ENCODE assay signal across 23 cellular contexts in the genomic region with DNA sequence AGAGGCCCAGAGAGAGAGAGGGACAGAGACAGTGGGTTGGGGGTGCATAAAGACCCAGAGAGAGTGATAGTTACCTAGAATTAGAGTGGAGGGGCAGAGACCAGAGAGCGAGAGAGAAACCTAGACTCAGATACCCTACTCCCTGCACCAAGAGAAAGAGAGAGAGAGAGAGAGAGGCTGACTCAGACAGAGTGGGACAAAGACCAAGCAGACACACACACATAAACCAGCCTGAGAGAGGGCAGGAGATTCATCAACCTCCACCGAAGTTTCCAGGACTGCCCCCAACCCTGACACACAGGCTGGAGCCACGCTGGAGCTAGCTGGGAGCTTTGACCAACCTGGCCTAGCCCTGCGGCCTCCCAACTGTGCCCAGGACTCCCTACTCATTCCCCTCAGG. TPM values are rescaled to one million over a fixed set of nuclear protein-coding genes. Genes with fewer than 3 reads are reported as not detected.
"Had no signal": no experiment of that assay in that cellular context is flagged by ENCODE, and none has a peak within 500 bp of the region (broad histone marks: within the 10 kb centered on the region; RNA-seq: fewer than 3 reads in every experiment).

No MANE protein-coding gene starts in this region.

- H3K4me1 Mint-ChIP-seq: immature natural killer cell had no signal

- H3K9me3 Mint-ChIP-seq: effector memory CD8-positive, alpha-beta T cell; nephron progenitor cell had no signal

- H3K36me3 ChIP-seq: esophagus squamous epithelium, gastroesophageal sphincter, ovary, right atrium auricular region, sigmoid colon, suprapubic skin, thyroid gland, upper lobe of left lung, uterus had no signal

- H3K4me1 ChIP-seq: esophagus squamous epithelium, gastroesophageal sphincter, right atrium auricular region, sigmoid colon, suprapubic skin, thyroid gland, upper lobe of left lung, uterus had no signal

- H3K27ac ChIP-seq: esophagus squamous epithelium, gastroesophageal sphincter, ovary, right atrium auricular region, sigmoid colon, suprapubic skin, thyroid gland, upper lobe of left lung, uterus had no signal

- H3K27ac Mint-ChIP-seq: effector memory CD8-positive, alpha-beta T cell; immature natural killer cell; naive thymus-derived CD4-positive, alpha-beta T cell; nephron progenitor cell had no signal

- FAIRE-seq: kidney, small intestine had no signal

- H3K4me3 Mint-ChIP-seq: effector memory CD8-positive, alpha-beta T cell; immature natural killer cell; naive thymus-derived CD4-positive, alpha-beta T cell; nephron progenitor cell had no signal

- H3K9me3 ChIP-seq: esophagus squamous epithelium, gastroesophageal sphincter, ovary, right atrium auricular region, sigmoid colon, suprapubic skin, thyroid gland, upper lobe of left lung, uterus had no signal

- ATAC-seq: effector memory CD8-positive, alpha-beta T cell; gastroesophageal sphincter; naive thymus-derived CD4-positive, alpha-beta T cell; stimulated activated naive CD8-positive, alpha-beta T cell treated with anti-CD3 and anti-CD28 coated beads, Interleukin-15, Interleukin-2, amounts not matched to agents 100 U/mL and 50 U/mL, for 24 hours had no signal

- DNase-seq: effector memory CD8-positive, alpha-beta T cell; esophagus squamous epithelium; foreskin fibroblast; glutamatergic neuron; immature natural killer cell; kidney; mesendoderm; naive thymus-derived CD4-positive, alpha-beta T cell; nephron progenitor cell; ovary; sigmoid colon; small intestine; stimulated activated CD4-positive, alpha-beta T cell treated with anti-CD3 and anti-CD28 coated beads, Interleukin-2, amount 100 ng/mL, for 48 hours; stimulated activated naive CD8-positive, alpha-beta T cell treated with anti-CD3 and anti-CD28 coated beads, Interleukin-15, Interleukin-2, amounts not matched to agents 100 U/mL and 50 U/mL, for 24 hours; thyroid gland; upper lobe of left lung; uterus had no signal

- H3K4me3 ChIP-seq: esophagus squamous epithelium, gastroesophageal sphincter, ovary, right atrium auricular region, sigmoid colon, suprapubic skin, thyroid gland, upper lobe of left lung, uterus had no signal

- H3K27me3 ChIP-seq: ovary, right atrium auricular region, thyroid gland, upper lobe of left lung, uterus had no signal

- H3K36me3 Mint-ChIP-seq: immature natural killer cell; naive thymus-derived CD4-positive, alpha-beta T cell had no signal

RNA-seq across cellular contexts. Expression of gene SYT3, which starts 12.9 kb away (rescaled TPM):
- total RNA-seq: epithelial cell of proximal tubule, liver had no signal
- polyA plus RNA-seq: liver had no signal

RNA-seq across cellular contexts. Expression of gene C19orf81, which starts 22.4 kb away (rescaled TPM):
- total RNA-seq: esophagus squamous epithelium, gastroesophageal sphincter, liver, lung microvascular endothelial cell, sigmoid colon, uterus had no signal
- polyA plus RNA-seq: liver, ovary, sigmoid colon had no signal

RNA-seq across cellular contexts. Expression of gene LRRC4B, which starts 58.6 kb away (rescaled TPM):
- total RNA-seq: lung microvascular endothelial cell; naive thymus-derived CD4-positive, alpha-beta T cell had no signal
- polyA plus RNA-seq: immature natural killer cell; naive thymus-derived CD4-positive, alpha-beta T cell had no signal
